ENCODE assay signal across 8 cellular contexts in the genomic region with DNA sequence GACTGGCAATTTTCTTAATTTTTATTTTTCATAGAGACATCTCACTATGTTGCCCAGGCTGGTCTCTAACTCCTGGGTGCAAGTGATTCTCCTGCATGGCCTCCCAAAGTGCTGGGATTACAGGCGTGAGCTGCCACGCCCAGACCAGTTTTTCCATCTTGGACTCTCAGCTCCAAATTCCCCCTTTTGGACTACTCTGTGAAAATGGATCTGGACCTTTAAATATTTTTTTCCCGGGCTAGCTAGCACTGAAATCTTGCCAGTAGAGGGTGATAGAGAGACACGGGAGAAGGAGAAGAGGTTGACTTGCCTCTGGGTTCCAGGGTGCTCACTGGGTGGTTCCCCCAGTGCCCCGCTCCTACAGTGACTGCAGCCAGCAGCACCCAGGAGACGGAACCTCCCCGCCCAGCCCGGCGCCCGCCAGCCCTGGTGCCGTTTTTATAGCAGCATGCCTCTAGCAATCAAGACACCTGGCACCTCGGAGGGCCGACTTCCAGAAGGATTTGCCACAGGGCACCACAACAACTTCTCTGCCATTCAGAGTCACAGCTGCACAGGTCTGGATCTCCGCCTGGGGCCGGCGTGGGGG. TPM values are rescaled to one million over a fixed set of nuclear protein-coding genes. Genes with fewer than 3 reads are reported as not detected.
DNase-seq lines count a peak whose midpoint lies in the region; ATAC-seq and TF ChIP-seq lines count a peak whose summit lies in the region.

No MANE protein-coding gene starts in this region.

- no peak overlapping the region for H3K27ac Mint-ChIP-seq in neural crest cell (ENCODE audit: unreplicated experiment)

- no peak overlapping the region for H3K4me3 Mint-ChIP-seq in neural crest cell

- peak; percentile 59 for DNase-seq in DMS53 treated with DMSO at 0.1 percent for 48 hours (lab: John Stamatoyannopoulos, UW; ENCODE audit: unreplicated experiment)
- peak; percentile 64 to 76 for DNase-seq in HL-60 (ENCODE audit: low read depth in 1 of 2, low spot score in 1 of 2)
- peak; percentile 91 for DNase-seq in NCI-H82 (lab: John Stamatoyannopoulos, UW)
- DNase-seq in activated CD8-positive, alpha-beta memory T cell treated with anti-CD3 and anti-CD28 coated beads, Interleukin-2, amount 50 U/mL, for 48 hours, result peak; percentile 69
- peak; percentile 74 for DNase-seq in fibroblast of pulmonary artery (ENCODE audit: low read depth)
- DNase-seq in neural crest cell (ENCODE audit: low read depth, low spot score), result peak; percentile 23
- DNase-seq in ureter (ENCODE audit: low spot score), result peak; percentile 73

- peaks cover 2% of the 10 kb centered on the region for H3K9me3 Mint-ChIP-seq in neural crest cell

- H3K27me3 ChIP-seq in HL-60 (ENCODE audit: insufficient read depth, poor library complexity, severe bottlenecking), result no peaks in the 10 kb centered on the region

- TF ChIP-seq CTCF in HL-60 (IDR thresholded peaks at IDR 0.05; ENCODE audit: insufficient read depth, low read length) (peak; percentile 90), fibroblast of pulmonary artery (IDR thresholded peaks at IDR 0.05; ENCODE audit: low read length, missing control alignments) (peak; percentile 87), neural crest cell (conservative IDR thresholded peaks at IDR 0.05) (peak; percentile 82)

- no peaks in the 10 kb centered on the region for H3K36me3 Mint-ChIP-seq in neural crest cell (ENCODE audit: low read depth)

- peaks cover 11% of the 10 kb centered on the region for H3K4me1 Mint-ChIP-seq in neural crest cell

- peak; percentile 95 for ATAC-seq in GM21381 (IDR thresholded peaks at IDR 0.05; ENCODE audit: unreplicated experiment)

- no peak overlapping the region for H3K27ac ChIP-seq in HL-60 (replicated peaks)

- peak overlapping the region; percentile 21; the same call in 1 of the 2 replicates for H3K4me3 ChIP-seq in HL-60 (replicated peaks; ENCODE audit: insufficient read depth, low read length)
- peak overlapping the region; percentile 36 for H3K4me3 ChIP-seq in fibroblast of pulmonary artery (replicated peaks; ENCODE audit: low read depth, low read length)

- no peaks in the 10 kb centered on the region for H3K27me3 Mint-ChIP-seq in neural crest cell (ENCODE audit: low read depth)

RNA-seq across cellular contexts. Expression of a gene that starts 34.7 kb away (rescaled TPM):
- total RNA-seq in neural crest cell, result 53.1 and 54.3 TPM in 2 replicates
- total RNA-seq in ureter, result 108 TPM

Comparison
In these comparisons a context has a peak if more than half of its experiments do, and no peak if none do; other contexts are left out.
1. DNase-seq: peak in every context shown above with its lines; median percentile 91 in NCI-H82; 74 in fibroblast of pulmonary artery; 73 in ureter; 70 in HL-60; 69 in activated CD8-positive, alpha-beta memory T cell treated with anti-CD3 and anti-CD28 coated beads, Interleukin-2, amount 50 U/mL, for 48 hours; 59 in DMS53 treated with DMSO at 0.1 percent for 48 hours; 23 in neural crest cell.